19 cellular contexts compared by ENCODE assay signal in genomic region chr13:76552373-76552772, GRCh38.
DNase-seq lines count a peak whose midpoint lies in the region; ATAC-seq, FAIRE-seq and TF ChIP-seq lines count a peak whose summit lies in the region.
"Had no signal": no experiment of that assay in that cellular context is flagged by ENCODE, and none has a peak within 500 bp of the region (broad histone marks: within the 10 kb centered on the region; RNA-seq: fewer than 3 reads in every experiment).

No MANE protein-coding gene starts in this region.

- H4K91ac ChIP-seq in mesenchymal stem cell (ENCODE audit: low read length), result no peak overlapping the region

- 83% methylated on average over 1 of the region's 2 CpGs for WGBS in mesenchymal stem cell
- WGBS in pancreas, 2 donors, result 43 to 53% methylated on average over 2 of the region's 2 CpGs

- no peak overlapping the region for H2BK120ac ChIP-seq in mesenchymal stem cell (ENCODE audit: low read depth, low read length)

- H3K9ac ChIP-seq in mesenchymal stem cell (ENCODE audit: low read length), result peak overlapping the region; percentile 69

- no peaks in the 10 kb centered on the region for H3K79me2 ChIP-seq in ACC112 (ENCODE audit: control insufficient read depth, insufficient read depth, low read length, unreplicated experiment)

- H3K4ac ChIP-seq in mesenchymal stem cell (ENCODE audit: low read depth in 1 of 2, low read length in 2 of 2), result no peak overlapping the region

- H2AFZ ChIP-seq in ACC112 (ENCODE audit: low read length, unreplicated experiment) (peak overlapping the region; percentile 82), mesenchymal stem cell (ENCODE audit: low read depth, low read length) (no peak overlapping the region)

- no peak overlapping the region for H3K18ac ChIP-seq in mesenchymal stem cell (ENCODE audit: low read depth in 1 of 2, low read length in 2 of 2)

- no peak overlapping the region for H4K8ac ChIP-seq in mesenchymal stem cell (ENCODE audit: low read length)

- peak; percentile 29 to 77 for DNase-seq in dermis microvascular lymphatic vessel endothelial cell (ENCODE audit: low read depth in 2 of 2)
- peak; percentile 32 for DNase-seq in fibroblast of peridontal ligament (ENCODE audit: extremely low read depth)
- no peak for DNase-seq in mesenchymal stem cell
- DNase-seq in DMS53 (lab: John Stamatoyannopoulos, UW), result no peak
- DNase-seq in NCI-H345 (lab: John Stamatoyannopoulos, UW), result no peak
- DNase-seq in pancreas, result no peak
- DNase-seq: AML-193; CD4-positive, alpha-beta T cell; DMS153; DMS79 treated with DMSO at 0.1 percent for 48 hours; GF-D8; HCEC 1CT; IMR-90 had no signal

- intact Hi-C loops in pancreas (cut with DNase I), result no loop called here

- H3K36me3 ChIP-seq in ACC112 (ENCODE audit: insufficient read depth, low read length) (no peaks in the 10 kb centered on the region), mesenchymal stem cell (ENCODE audit: control insufficient read depth in 1 of 2, insufficient read depth in 2 of 2, low read depth in 1 of 2, low read length in 2 of 2) (no peaks in the 10 kb centered on the region), pancreas (no peaks in the 10 kb centered on the region)

- H3K4me1 ChIP-seq in ACC112 (ENCODE audit: control insufficient read depth, insufficient read depth, low read length, unreplicated experiment), result peaks cover 6% of the 10 kb centered on the region
- H3K4me1 ChIP-seq in mesenchymal stem cell (ENCODE audit: control insufficient read depth, insufficient read depth, low read depth, low read length), result no peaks in the 10 kb centered on the region
- no peaks in the 10 kb centered on the region for H3K4me1 ChIP-seq in pancreas

- H3K27me3 ChIP-seq in ACC112 (ENCODE audit: insufficient read depth, low read length) (no peaks in the 10 kb centered on the region), mesenchymal stem cell (ENCODE audit: control insufficient read depth in 1 of 2, insufficient read depth in 1 of 2, low read length in 2 of 2) (no peaks in the 10 kb centered on the region), pancreas (no peaks in the 10 kb centered on the region)

- H3K23ac ChIP-seq in mesenchymal stem cell (ENCODE audit: low read length in 2 of 2), result no peak overlapping the region

- H3K9me3 ChIP-seq in mesenchymal stem cell (ENCODE audit: control insufficient read depth, low read length), result no peaks in the 10 kb centered on the region
- no peaks in the 10 kb centered on the region for H3K9me3 ChIP-seq in pancreas

- peak overlapping the region; percentile 29; the same call in 1 of the 2 replicates for H3K27ac ChIP-seq in ACC112 (ENCODE audit: low read depth, low read length)
- no peak overlapping the region for H3K27ac ChIP-seq in mesenchymal stem cell (ENCODE audit: low read length, poor library complexity, severe bottlenecking)
- H3K27ac ChIP-seq in pancreas, result no peak overlapping the region
- H3K27ac ChIP-seq: C4-2B had no signal

- H2BK5ac ChIP-seq in mesenchymal stem cell (ENCODE audit: low read depth, low read length, poor library complexity, severe bottlenecking), result no peak overlapping the region

- no peak overlapping the region for H2AK5ac ChIP-seq in mesenchymal stem cell (ENCODE audit: low read length, severe bottlenecking)

- ATAC-seq in HG03432 (IDR thresholded peaks at IDR 0.05; ENCODE audit: unreplicated experiment) (no peak), pancreas (no peak)
- ATAC-seq: GM23338 had no signal

- no peaks in the 10 kb centered on the region for H3K79me1 ChIP-seq in mesenchymal stem cell (replicated peaks; ENCODE audit: low read length, poor library complexity, severe bottlenecking)

- FAIRE-seq in pancreas (lab: Jason Lieb, UNC), result no peak
- FAIRE-seq: H54, HTR-8/SVneo had no signal

- H2BK12ac ChIP-seq in mesenchymal stem cell (ENCODE audit: low read length in 2 of 2), result no peak overlapping the region

- no peak overlapping the region for H3K4me2 ChIP-seq in mesenchymal stem cell (ENCODE audit: low read length, poor library complexity, severe bottlenecking)
- H3K4me2 ChIP-seq: GM23338 had no signal

- no peak overlapping the region for H2BK15ac ChIP-seq in mesenchymal stem cell (ENCODE audit: low read depth, poor library complexity, severe bottlenecking)

- TF ChIP-seq CTCF in pancreas (IDR thresholded peaks at IDR 0.05), result no peak

- H3K4me3 ChIP-seq in ACC112 (ENCODE audit: low read depth, low read length), result peak overlapping the region; percentile 58
- no peak overlapping the region for H3K4me3 ChIP-seq in mesenchymal stem cell (ENCODE audit: insufficient read depth in 1 of 2, low read depth in 1 of 2, low read length in 2 of 2)
- no peak overlapping the region for H3K4me3 ChIP-seq in pancreas
- H3K4me3 ChIP-seq: GM23338 had no signal

- H3K14ac ChIP-seq in mesenchymal stem cell (ENCODE audit: low read length in 2 of 2), result no peak overlapping the region

Comparison
In these comparisons a context has a peak if more than half of its experiments do, and no peak if none do; other contexts are left out.
1. DNase-seq: peak in dermis microvascular lymphatic vessel endothelial cell (2 of 2) and fibroblast of peridontal ligament (single experiment); none in mesenchymal stem cell (single experiment), DMS53 (single experiment), NCI-H345 (single experiment) and pancreas (0 of 6).